8 cellular contexts compared by ENCODE assay signal in the genomic region with DNA sequence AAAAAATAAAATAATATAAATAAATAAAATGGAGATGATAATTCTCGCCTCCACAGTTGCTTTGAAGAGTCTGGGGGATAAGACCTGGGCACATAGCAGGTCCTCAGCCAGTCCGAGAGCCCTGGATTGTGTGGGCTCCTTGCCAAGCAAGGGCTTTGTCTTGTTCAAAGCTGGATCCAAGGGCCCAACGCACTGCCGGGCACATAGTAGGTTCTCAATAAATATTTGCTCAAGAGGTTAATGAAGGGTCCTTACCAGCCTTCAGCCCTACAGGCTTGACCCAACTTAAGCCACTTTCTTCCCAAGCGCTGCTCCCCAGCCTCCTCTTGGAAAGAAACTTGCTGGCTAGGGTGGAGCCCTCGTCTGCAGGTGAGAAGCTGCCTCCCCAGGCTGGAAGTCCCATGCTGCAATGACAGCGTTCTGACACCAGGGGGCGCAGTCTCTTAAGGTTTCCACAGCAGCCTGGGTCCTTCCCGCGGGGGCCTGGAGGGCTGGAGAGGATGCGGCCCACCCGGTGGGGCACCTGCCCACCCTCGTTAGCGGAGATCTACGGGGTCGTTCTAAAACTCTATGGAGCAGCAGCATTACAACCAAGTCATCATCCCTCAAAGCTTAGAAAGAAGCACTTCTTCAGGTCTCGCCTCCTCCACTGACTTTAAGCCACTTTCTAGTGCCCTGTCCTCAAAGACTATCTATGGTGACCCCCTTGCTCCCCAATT.
DNase-seq lines count a peak whose midpoint lies in the region; ATAC-seq lines count a peak whose summit lies in the region.

No MANE protein-coding gene starts in this region.

- H3K27ac Mint-ChIP-seq in naive B cell, result peak overlapping the region in 3 of 6 donors; percentile 53 to 72 (median 70)
- H3K27ac Mint-ChIP-seq in stimulated activated effector memory CD8-positive, alpha-beta T cell treated with anti-CD3 and anti-CD28 coated beads, Interleukin-12 subunit alpha, Interleukin-12 subunit beta, amount 100 ng/mL, for 72 hours, result peak overlapping the region; percentile 48

- H3K4me1 ChIP-seq in NT2/D1 (ENCODE audit: insufficient read depth, insufficient read length), result peaks cover 17% of the 10 kb centered on the region

- peaks cover 0 to 7% (median 0%) of the 10 kb centered on the region in 7 donors for H3K9me3 Mint-ChIP-seq in naive B cell
- H3K9me3 Mint-ChIP-seq in stimulated activated effector memory CD8-positive, alpha-beta T cell treated with anti-CD3 and anti-CD28 coated beads, Interleukin-12 subunit alpha, Interleukin-12 subunit beta, amount 100 ng/mL, for 72 hours, result no peaks in the 10 kb centered on the region

- H3K4me3 Mint-ChIP-seq in naive B cell, result peak overlapping the region in 2 of 8 donors; percentile 24 to 42
- H3K4me3 Mint-ChIP-seq in stimulated activated effector memory CD8-positive, alpha-beta T cell treated with anti-CD3 and anti-CD28 coated beads, Interleukin-12 subunit alpha, Interleukin-12 subunit beta, amount 100 ng/mL, for 72 hours, result no peak overlapping the region

- H3K27me3 ChIP-seq in NT2/D1 (ENCODE audit: insufficient read depth, insufficient read length), result peaks cover 2% of the 10 kb centered on the region

- peaks cover 0 to 10% (median 0%) of the 10 kb centered on the region in 3 donors for H3K27me3 Mint-ChIP-seq in naive B cell

- no peaks in the 10 kb centered on the region for H3K36me3 ChIP-seq in NT2/D1 (ENCODE audit: insufficient read depth, insufficient read length, low read length)

- ATAC-seq in HG03103 (IDR thresholded peaks at IDR 0.05; ENCODE audit: low read depth, unreplicated experiment) (peak; percentile 60), naive B cell (ENCODE audit: low read depth in 2 of 2) (peak; percentile 65 to 71), GM21825 (IDR thresholded peaks at IDR 0.05; ENCODE audit: unreplicated experiment) (no peak)
- ATAC-seq in stimulated activated effector memory CD8-positive, alpha-beta T cell treated with anti-CD3 and anti-CD28 coated beads, Interleukin-12 subunit alpha, Interleukin-12 subunit beta, amount 100 ng/mL, for 72 hours, result peak; percentile 70

- no peak overlapping the region for H3K4me3 ChIP-seq in NT2/D1 (ENCODE audit: insufficient read length, low read depth)

- no peak overlapping the region for H3K9ac ChIP-seq in NT2/D1 (ENCODE audit: insufficient read length, low read depth)

- no peaks in the 10 kb centered on the region for H3K36me3 Mint-ChIP-seq in naive B cell
- peaks cover 4% of the 10 kb centered on the region for H3K36me3 Mint-ChIP-seq in stimulated activated effector memory CD8-positive, alpha-beta T cell treated with anti-CD3 and anti-CD28 coated beads, Interleukin-12 subunit alpha, Interleukin-12 subunit beta, amount 100 ng/mL, for 72 hours

- no peaks in the 10 kb centered on the region for H3K9me3 ChIP-seq in NT2/D1 (ENCODE audit: insufficient read depth, low read length)

- H3K4me1 Mint-ChIP-seq in naive B cell, result peaks cover 16 to 17% (median 17%) of the 10 kb centered on the region in 3 donors
- H3K4me1 Mint-ChIP-seq in stimulated activated effector memory CD8-positive, alpha-beta T cell treated with anti-CD3 and anti-CD28 coated beads, Interleukin-12 subunit alpha, Interleukin-12 subunit beta, amount 100 ng/mL, for 72 hours, result peaks cover 7% of the 10 kb centered on the region

- DNase-seq in COLO668 (lab: John Stamatoyannopoulos, UW; ENCODE audit: unreplicated experiment), result peak; percentile 78
- peak; percentile 73 for DNase-seq in NT2/D1 (ENCODE audit: low read depth, low spot score)
- DNase-seq in activated CD8-positive, alpha-beta memory T cell treated with anti-CD3 and anti-CD28 coated beads, Interleukin-2, amount 50 U/mL, for 1 hour (ENCODE audit: extremely low read depth), result peak; percentile 22
- peak; percentile 33 for DNase-seq in epidermal melanocyte (ENCODE audit: insufficient read length, low spot score)
- DNase-seq in naive B cell, result peak; percentile 69
- DNase-seq in stimulated activated effector memory CD8-positive, alpha-beta T cell treated with anti-CD3 and anti-CD28 coated beads, Interleukin-12 subunit alpha, Interleukin-12 subunit beta, amount 100 ng/mL, for 72 hours (ENCODE audit: low spot score in 2 of 2), result peak; percentile 82 to 90

Comparison
In these comparisons a context has a peak if more than half of its experiments do, and no peak if none do; other contexts are left out.
1. DNase-seq: peak in every context shown above with its lines; median percentile 86 in stimulated activated effector memory CD8-positive, alpha-beta T cell treated with anti-CD3 and anti-CD28 coated beads, Interleukin-12 subunit alpha, Interleukin-12 subunit beta, amount 100 ng/mL, for 72 hours; 78 in COLO668; 73 in NT2/D1; 69 in naive B cell; 33 in epidermal melanocyte; 22 in activated CD8-positive, alpha-beta memory T cell treated with anti-CD3 and anti-CD28 coated beads, Interleukin-2, amount 50 U/mL, for 1 hour.